In the genomic region with DNA sequence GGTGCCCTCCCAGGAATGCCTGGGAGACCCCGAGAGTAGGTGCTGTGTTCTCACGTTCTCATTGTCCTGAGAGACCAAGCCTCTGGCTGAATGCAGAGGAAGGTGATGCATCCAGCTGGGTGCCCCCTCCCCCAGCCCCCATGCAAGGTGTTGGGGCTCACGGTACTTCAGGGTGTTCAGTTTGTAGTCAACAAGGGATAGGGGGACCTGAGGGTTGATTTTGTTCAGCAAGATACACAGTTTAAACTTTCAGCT, we compare ENCODE assay signal across 24 cellular contexts.
"Had no signal": no experiment of that assay in that cellular context is flagged by ENCODE, and none has a peak within 500 bp of the region (broad histone marks: within the 10 kb centered on the region; RNA-seq: fewer than 3 reads in every experiment).

No MANE protein-coding gene starts in this region.

- H3K36me3 Mint-ChIP-seq: natural killer cell had no signal

- H3K27me3 ChIP-seq: breast epithelium, colonic mucosa, left lung, right lobe of liver, testis, uterus had no signal

- DNase-seq: activated CD4-positive, alpha-beta T cell treated with anti-CD3 and anti-CD28 coated beads, Interleukin-2, amount 10 ng/mL, durations not matched to agents 7 days and 5 days; activated CD8-positive, alpha-beta T cell treated with anti-CD3 and anti-CD28 coated beads for 36 hours; activated gamma-delta T cell treated with Interleukin-2 at 50 U/mL for 16 hours; activated T-cell treated with anti-CD3 and anti-CD28 coated beads, Interleukin-2, amount 50 U/mL, for 72 hours; colonic mucosa; effector CD8-positive, alpha-beta T cell; lower lobe of right lung; mesendoderm; natural killer cell; stimulated activated CD4-positive, alpha-beta T cell treated with anti-CD3 and anti-CD28 coated beads, Interleukin-12 subunit alpha, Interleukin-12 subunit beta, amount 100 ng/mL, for 4 hours; stimulated activated CD4-positive, alpha-beta T cell treated with anti-CD3 and anti-CD28 coated beads, Interleukin-4, amount 100 ng/mL, for 1 hour; stimulated activated naive CD8-positive, alpha-beta T cell treated with anti-CD3 and anti-CD28 coated beads, Interleukin-15, Interleukin-2, amounts not matched to agents 100 U/mL and 50 U/mL, for 24 hours; T-helper 17 cell; T1000; testis; trophoblast cell; uterus; WERI-Rb-1 had no signal

- H3K27me3 Mint-ChIP-seq: activated CD4-positive, alpha-beta T cell treated with anti-CD3 and anti-CD28 coated beads, Interleukin-2, amount 10 ng/mL, durations not matched to agents 7 days and 5 days; activated CD8-positive, alpha-beta T cell treated with anti-CD3 and anti-CD28 coated beads for 36 hours; central memory CD8-positive, alpha-beta T cell; progenitor cell of endocrine pancreas; T-helper 17 cell had no signal

- H3K36me3 ChIP-seq: breast epithelium, colonic mucosa, left lung, lower lobe of right lung, right lobe of liver, uterus, WERI-Rb-1 had no signal

- H3K4me3 Mint-ChIP-seq: activated CD4-positive, alpha-beta T cell treated with anti-CD3 and anti-CD28 coated beads, Interleukin-2, amount 10 ng/mL, durations not matched to agents 7 days and 5 days; activated CD8-positive, alpha-beta T cell treated with anti-CD3 and anti-CD28 coated beads for 36 hours; activated T-cell treated with anti-CD3 and anti-CD28 coated beads, Interleukin-2, amount 50 U/mL, for 72 hours; central memory CD8-positive, alpha-beta T cell; natural killer cell; T-helper 17 cell had no signal

- H3K27ac Mint-ChIP-seq: activated CD4-positive, alpha-beta T cell treated with anti-CD3 and anti-CD28 coated beads, Interleukin-2, amount 10 ng/mL, durations not matched to agents 7 days and 5 days; activated CD8-positive, alpha-beta T cell treated with anti-CD3 and anti-CD28 coated beads for 36 hours; activated naive CD4-positive, alpha-beta T cell treated with anti-CD3 and anti-CD28 coated beads, Interleukin-2, amount 50 U/mL, for 72 hours; activated T-cell treated with anti-CD3 and anti-CD28 coated beads, Interleukin-2, amount 50 U/mL, for 72 hours; natural killer cell; progenitor cell of endocrine pancreas; T-helper 17 cell had no signal

- H3K9me3 ChIP-seq: breast epithelium, colonic mucosa, left lung, lower lobe of right lung, right lobe of liver, testis, uterus had no signal

- H3K27ac ChIP-seq: breast epithelium, colonic mucosa, left lung, lower lobe of right lung, testis, uterus, WERI-Rb-1 had no signal

- H3K4me3 ChIP-seq: breast epithelium, colonic mucosa, left lung, lower lobe of right lung, right lobe of liver, testis, uterus had no signal

- H3K9me3 Mint-ChIP-seq: activated naive CD4-positive, alpha-beta T cell treated with anti-CD3 and anti-CD28 coated beads, Interleukin-2, amount 50 U/mL, for 72 hours; central memory CD8-positive, alpha-beta T cell; natural killer cell had no signal

- H3K4me1 ChIP-seq: breast epithelium, colonic mucosa, left lung, lower lobe of right lung, testis, uterus had no signal
